Comparison of ENCODE assay signal across 22 cellular contexts in the genomic region with DNA sequence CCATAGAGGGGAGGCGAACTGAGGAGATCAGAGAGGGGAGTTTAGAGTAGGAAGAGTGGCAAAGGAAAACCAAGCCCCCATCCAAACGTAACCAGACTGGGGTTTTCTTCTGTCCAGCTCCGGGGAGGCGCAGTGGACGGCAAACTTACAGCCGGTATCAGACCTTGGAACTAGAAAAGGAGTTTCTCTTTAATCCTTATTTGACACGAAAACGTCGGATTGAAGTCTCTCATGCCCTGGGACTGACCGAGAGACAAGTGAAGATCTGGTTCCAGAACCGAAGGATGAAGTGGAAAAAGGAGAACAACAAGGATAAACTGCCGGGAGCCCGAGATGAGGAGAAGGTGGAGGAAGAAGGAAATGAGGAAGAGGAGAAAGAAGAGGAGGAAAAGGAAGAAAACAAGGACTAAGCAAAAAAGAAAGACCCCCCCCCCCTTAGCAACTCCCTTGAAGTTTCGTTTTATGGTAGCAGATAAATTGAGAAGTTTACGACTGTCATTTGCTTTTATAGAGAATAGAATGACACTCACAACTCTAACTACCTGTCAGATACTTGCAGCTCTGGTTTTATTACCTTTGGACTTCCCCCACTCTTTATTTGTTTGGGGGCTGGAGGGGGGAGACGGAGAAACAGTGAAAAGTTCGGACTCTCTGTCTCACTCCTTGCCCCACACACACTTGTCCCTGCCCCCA. TPM values are rescaled to one million over a fixed set of nuclear protein-coding genes. Genes with fewer than 3 reads are reported as not detected.
DNase-seq lines count a peak whose midpoint lies in the region; ATAC-seq and TF ChIP-seq lines count a peak whose summit lies in the region.
"Had no signal": no experiment of that assay in that cellular context is flagged by ENCODE, and none has a peak within 500 bp of the region (broad histone marks: within the 10 kb centered on the region; RNA-seq: fewer than 3 reads in every experiment).

No MANE protein-coding gene starts in this region.

- H3K14ac ChIP-seq in H9 (ENCODE audit: insufficient read depth, low read length), result no peak overlapping the region

- no peaks in the 10 kb centered on the region for H3K79me1 ChIP-seq in H9 (ENCODE audit: insufficient read depth, low read depth, low read length, poor library complexity, severe bottlenecking)

- peaks cover 93% of the 10 kb centered on the region for H3K27me3 Mint-ChIP-seq in activated T-cell treated with anti-CD3 and anti-CD28 coated beads, Interleukin-2, amount 50 U/mL, for 4 hours (ENCODE audit: low read depth)
- peaks cover 98% of the 10 kb centered on the region for H3K27me3 Mint-ChIP-seq in activated T-cell treated with anti-CD3 and anti-CD28 coated beads, Interleukin-2, amount 50 U/mL, for 24 hours
- peaks cover 95 to 96% of the 10 kb centered on the region in 2 donors for H3K27me3 Mint-ChIP-seq in stimulated activated naive B cell treated with anti-CD40 and anti-IgM and Interleukin-4, amounts not matched to agents 10 μg/mL and 1 μg/mL and 100 μg/mL, for 72 hours
- peaks cover 83% of the 10 kb centered on the region for H3K27me3 Mint-ChIP-seq in chondrocyte (ENCODE audit: low read depth)
- H3K27me3 Mint-ChIP-seq in H9 (ENCODE audit: low read depth), result peaks cover 100% of the 10 kb centered on the region

- peak overlapping the region; percentile 1 for H3K4me3 Mint-ChIP-seq in activated T-cell treated with anti-CD3 and anti-CD28 coated beads, Interleukin-2, amount 50 U/mL, for 4 hours
- no peak overlapping the region for H3K4me3 Mint-ChIP-seq in activated T-cell treated with anti-CD3 and anti-CD28 coated beads, Interleukin-2, amount 50 U/mL, for 24 hours
- H3K4me3 Mint-ChIP-seq in stimulated activated naive B cell treated with anti-CD40 and anti-IgM and Interleukin-4, amounts not matched to agents 10 μg/mL and 1 μg/mL and 100 μg/mL, for 72 hours, result peak overlapping the region; percentile 11 to 60
- H3K4me3 Mint-ChIP-seq in chondrocyte (ENCODE audit: unreplicated experiment), result no peak overlapping the region
- no peak overlapping the region for H3K4me3 Mint-ChIP-seq in H9
- H3K4me3 Mint-ChIP-seq: activated B cell treated with CpG ODN at 0.5 μM for 24 hours, T-cell had no signal

- H3K27ac ChIP-seq in OCI-LY7 (ENCODE audit: low read depth, low read length, poor library complexity, severe bottlenecking), result no peak overlapping the region
- peak overlapping the region; percentile 81 for H3K27ac ChIP-seq in hepatocyte
- no peak overlapping the region for H3K27ac ChIP-seq in H9 (ENCODE audit: insufficient read length, low read depth, low read length)
- H3K27ac ChIP-seq: epithelial cell of prostate, heart right ventricle, vagina had no signal

- H3K4ac ChIP-seq in H9 (ENCODE audit: low read depth, low read length), result no peak overlapping the region

- intact Hi-C loops in OCI-LY7 (cut with micrococcal nuclease; ENCODE audit: unreplicated experiment), result loop anchor here (10.0 kb wide), 1 partner anchor 344 kb away; no protein-coding TSS in a partner anchor

- H3K9me2 ChIP-seq in OCI-LY7 (ENCODE audit: insufficient read depth, low read length) (no peaks in the 10 kb centered on the region), hepatocyte (replicated peaks; ENCODE audit: insufficient read depth) (no peaks in the 10 kb centered on the region)

- peaks cover 24% of the 10 kb centered on the region for H3K4me1 ChIP-seq in OCI-LY7 (ENCODE audit: insufficient read depth, low read length, poor library complexity, severe bottlenecking)
- H3K4me1 ChIP-seq in hepatocyte (ENCODE audit: insufficient read depth), result peaks cover 14% of the 10 kb centered on the region
- H3K4me1 ChIP-seq in H9 (ENCODE audit: insufficient read depth, low read length), result no peaks in the 10 kb centered on the region

- no peak overlapping the region for H4K5ac ChIP-seq in H9 (ENCODE audit: insufficient read length, low read depth, low read length)

- H3K27me3 ChIP-seq in hepatocyte (peaks cover 90% of the 10 kb centered on the region), H9 (ENCODE audit: insufficient read depth, low read length) (peaks cover 94% of the 10 kb centered on the region)

- no peak overlapping the region for H2AK5ac ChIP-seq in H9 (ENCODE audit: insufficient read length, low read length)

- no peak overlapping the region for H2BK5ac ChIP-seq in H9 (ENCODE audit: insufficient read length, low read length)

- H3K23me2 ChIP-seq in H9 (ENCODE audit: insufficient read length, low read depth, low read length, poor library complexity, severe bottlenecking), result no peaks in the 10 kb centered on the region

- CTCF ChIA-PET in OCI-LY7 (lab: Charles Lee; ENCODE audit: unreplicated experiment), result no interaction called here

- peak overlapping the region; percentile 27 for H3K4me2 ChIP-seq in OCI-LY7 (ENCODE audit: low read length)
- peak overlapping the region; percentile 95 for H3K4me2 ChIP-seq in hepatocyte
- H3K4me2 ChIP-seq in H9 (ENCODE audit: insufficient read depth, insufficient read length, low read length), result no peak overlapping the region

- no peaks in the 10 kb centered on the region for H3K9me3 Mint-ChIP-seq in activated T-cell treated with anti-CD3 and anti-CD28 coated beads, Interleukin-2, amount 50 U/mL, for 4 hours
- H3K9me3 Mint-ChIP-seq in activated T-cell treated with anti-CD3 and anti-CD28 coated beads, Interleukin-2, amount 50 U/mL, for 24 hours, result no peaks in the 10 kb centered on the region
- H3K9me3 Mint-ChIP-seq in stimulated activated naive B cell treated with anti-CD40 and anti-IgM and Interleukin-4, amounts not matched to agents 10 μg/mL and 1 μg/mL and 100 μg/mL, for 72 hours, result no peaks in the 10 kb centered on the region
- H3K9me3 Mint-ChIP-seq in chondrocyte (ENCODE audit: low read depth) (no peaks in the 10 kb centered on the region), H9 (peaks cover 0 to 2% of the 10 kb centered on the region in 2 experiments; a peak in 2 of 5 replicates)
- H3K9me3 Mint-ChIP-seq: activated B cell treated with CpG ODN at 0.5 μM for 24 hours, T-cell had no signal

- H3K18ac ChIP-seq in H9 (ENCODE audit: insufficient read length, low read depth, low read length), result no peak overlapping the region

- H3K9ac ChIP-seq in H9 (ENCODE audit: extremely low read depth, insufficient read length, low read length), result no peak overlapping the region

- 7% methylated on average over 17 of the region's 17 CpGs for WGBS in hepatocyte (ENCODE audit: low lambda C conversion rate, missing lambda C conversion rate)
- no CpG with 5 or more reads among the region's 17 CpGs for WGBS in H9 (ENCODE audit: extremely low coverage, insufficient read length, low lambda C conversion rate)

- peak overlapping the region; percentile 3 for H3K4me3 ChIP-seq in OCI-LY7 (ENCODE audit: low read depth, low read length, poor library complexity, severe bottlenecking)
- peak overlapping the region; percentile 18 for H3K4me3 ChIP-seq in hepatocyte
- H3K4me3 ChIP-seq: heart right ventricle, vagina had no signal

- no peak overlapping the region for H4K91ac ChIP-seq in H9 (ENCODE audit: insufficient read length, low read depth, low read length)

- no peak overlapping the region for H4K8ac ChIP-seq in H9 (replicated peaks; ENCODE audit: insufficient read length, low read depth, low read length)

- no peak overlapping the region for H3K27ac Mint-ChIP-seq in activated T-cell treated with anti-CD3 and anti-CD28 coated beads, Interleukin-2, amount 50 U/mL, for 24 hours
- peak overlapping the region; percentile 15 for H3K27ac Mint-ChIP-seq in stimulated activated naive B cell treated with anti-CD40 and anti-IgM and Interleukin-4, amounts not matched to agents 10 μg/mL and 1 μg/mL and 100 μg/mL, for 72 hours
- no peak overlapping the region for H3K27ac Mint-ChIP-seq in chondrocyte (ENCODE audit: unreplicated experiment)
- no peak overlapping the region for H3K27ac Mint-ChIP-seq in H9
- H3K27ac Mint-ChIP-seq: activated B cell treated with CpG ODN at 0.5 μM for 24 hours; naive thymus-derived CD4-positive, alpha-beta T cell had no signal

- H3K9me3 ChIP-seq in OCI-LY7 (ENCODE audit: low read length), result no peaks in the 10 kb centered on the region
- no peaks in the 10 kb centered on the region for H3K9me3 ChIP-seq in hepatocyte (ENCODE audit: low read depth)
- H3K9me3 ChIP-seq in H9 (ENCODE audit: control insufficient read depth, low read depth, low read length), result no peaks in the 10 kb centered on the region
- H3K9me3 ChIP-seq: heart right ventricle, vagina had no signal

- H3T11ph ChIP-seq in H9 (ENCODE audit: low read length), result no peak overlapping the region

- H2BK15ac ChIP-seq in H9 (ENCODE audit: low read depth, low read length), result no peak overlapping the region

- peaks cover 23% of the 10 kb centered on the region for H3K4me1 Mint-ChIP-seq in activated T-cell treated with anti-CD3 and anti-CD28 coated beads, Interleukin-2, amount 50 U/mL, for 4 hours (ENCODE audit: low read depth)
- H3K4me1 Mint-ChIP-seq in activated T-cell treated with anti-CD3 and anti-CD28 coated beads, Interleukin-2, amount 50 U/mL, for 24 hours (ENCODE audit: low read depth), result peaks cover 34% of the 10 kb centered on the region
- peaks cover 24 to 46% of the 10 kb centered on the region in 2 donors for H3K4me1 Mint-ChIP-seq in stimulated activated naive B cell treated with anti-CD40 and anti-IgM and Interleukin-4, amounts not matched to agents 10 μg/mL and 1 μg/mL and 100 μg/mL, for 72 hours
- H3K4me1 Mint-ChIP-seq in chondrocyte (ENCODE audit: low read depth), result peaks cover 11% of the 10 kb centered on the region
- peaks cover 6 to 31% of the 10 kb centered on the region in 2 experiments for H3K4me1 Mint-ChIP-seq in H9

- H3K36me3 ChIP-seq in OCI-LY7 (ENCODE audit: insufficient read depth, low read length) (no peaks in the 10 kb centered on the region), hepatocyte (replicated peaks; ENCODE audit: insufficient read depth, low read depth) (no peaks in the 10 kb centered on the region)
- H3K36me3 ChIP-seq: heart right ventricle, vagina had no signal

- ATAC-seq in activated T-cell treated with anti-CD3 and anti-CD28 coated beads, Interleukin-2, amount 50 U/mL, for 4 hours, result no peak
- no peak for ATAC-seq in stimulated activated naive B cell treated with anti-CD40 and anti-IgM and Interleukin-4, amounts not matched to agents 10 μg/mL and 1 μg/mL and 100 μg/mL, for 72 hours (replicated peaks)
- ATAC-seq: heart right ventricle; left cardiac atrium; naive thymus-derived CD4-positive, alpha-beta T cell; T-cell had no signal

- no peak overlapping the region for H3K23ac ChIP-seq in H9 (ENCODE audit: insufficient read length, low read depth, low read length)

- peak overlapping the region; percentile 15; the same call in 1 of the 2 replicates for H2AFZ ChIP-seq in OCI-LY7 (ENCODE audit: low read length)
- H2AFZ ChIP-seq in hepatocyte, result no peak overlapping the region
- H2AFZ ChIP-seq in H9 (ENCODE audit: low read length), result no peak overlapping the region

- H3K79me2 ChIP-seq in OCI-LY7 (ENCODE audit: insufficient read depth, low read depth, low read length), result no peaks in the 10 kb centered on the region
- peaks cover 4% of the 10 kb centered on the region for H3K79me2 ChIP-seq in hepatocyte
- no peaks in the 10 kb centered on the region for H3K79me2 ChIP-seq in H9 (ENCODE audit: insufficient read depth, low read length)

- no peak overlapping the region for H2BK12ac ChIP-seq in H9 (ENCODE audit: insufficient read length, low read depth, low read length)

- POLR2A ChIA-PET in OCI-LY7 (lab: Charles Lee), result no interaction called here

- TF ChIP-seq CTCF in OCI-LY7 (conservative IDR thresholded peaks at IDR 0.05; ENCODE audit: low read length), result no peak
- TF ChIP-seq CTCF in hepatocyte (IDR thresholded peaks at IDR 0.05; ENCODE audit: poor library complexity), result no peak
- TF ChIP-seq CTCF in chondrocyte (IDR thresholded peaks at IDR 0.05), result no peak
- no peak for TF ChIP-seq CTCF in H9 (conservative IDR thresholded peaks at IDR 0.05)

- H2BK20ac ChIP-seq in H9 (ENCODE audit: low read depth, low read length, poor library complexity, severe bottlenecking), result no peak overlapping the region

- BruUV-seq in OCI-LY7 (replicated peaks; lab: Mats Ljungman, UMichigan), result no TSS peak

- no peak overlapping the region for H3K56ac ChIP-seq in H9 (ENCODE audit: insufficient read length, low read depth, low read length)

- no peaks in the 10 kb centered on the region for H3K36me3 Mint-ChIP-seq in activated T-cell treated with anti-CD3 and anti-CD28 coated beads, Interleukin-2, amount 50 U/mL, for 4 hours (ENCODE audit: insufficient read depth)
- H3K36me3 Mint-ChIP-seq in activated T-cell treated with anti-CD3 and anti-CD28 coated beads, Interleukin-2, amount 50 U/mL, for 24 hours (ENCODE audit: low read depth), result no peaks in the 10 kb centered on the region
- peaks cover 0 to 2% of the 10 kb centered on the region in 2 donors for H3K36me3 Mint-ChIP-seq in stimulated activated naive B cell treated with anti-CD40 and anti-IgM and Interleukin-4, amounts not matched to agents 10 μg/mL and 1 μg/mL and 100 μg/mL, for 72 hours
- no peaks in the 10 kb centered on the region for H3K36me3 Mint-ChIP-seq in chondrocyte (ENCODE audit: low read depth)
- H3K36me3 Mint-ChIP-seq in H9 (ENCODE audit: insufficient read depth in 1 of 3, low read depth in 3 of 3), result no peaks in the 10 kb centered on the region
- H3K36me3 Mint-ChIP-seq: naive thymus-derived CD4-positive, alpha-beta T cell; T-cell had no signal

- no peaks in the 10 kb centered on the region for H4K20me1 ChIP-seq in OCI-LY7 (ENCODE audit: insufficient read depth, low read length)
- H4K20me1 ChIP-seq in hepatocyte (ENCODE audit: insufficient read depth, poor library complexity, severe bottlenecking), result no peaks in the 10 kb centered on the region
- H4K20me1 ChIP-seq in H9 (ENCODE audit: control insufficient read depth, insufficient read depth, insufficient read length), result no peaks in the 10 kb centered on the region

- no peak for DNase-seq in activated T-cell treated with anti-CD3 and anti-CD28 coated beads, Interleukin-2, amount 50 U/mL, for 4 hours
- DNase-seq in activated T-cell treated with anti-CD3 and anti-CD28 coated beads, Interleukin-2, amount 50 U/mL, for 24 hours, result no peak
- DNase-seq in OCI-LY7 (ENCODE audit: low spot score) (no peak), hepatocyte (ENCODE audit: low spot score) (no peak), chondrocyte (ENCODE audit: low spot score) (no peak), H9 (no peak), T-helper 9 cell (no peak)
- DNase-seq in stimulated activated naive B cell treated with anti-CD40 and anti-IgM and Interleukin-4, amounts not matched to agents 10 μg/mL and 1 μg/mL and 100 μg/mL, for 72 hours, result no peak
- DNase-seq: activated B cell treated with CpG ODN at 0.5 μM for 24 hours; activated CD8-positive, alpha-beta memory T cell treated with anti-CD3 and anti-CD28 coated beads, Interleukin-2, amount 50 U/mL, for 48 hours; HCEC 1CT; heart right ventricle; KG1; left cardiac atrium; naive thymus-derived CD4-positive, alpha-beta T cell; NCI-H1694; NCI-H526; stimulated activated CD8-positive, alpha-beta memory T cell treated with anti-CD3 and anti-CD28 coated beads, Interleukin-4, amount 100 ng/mL, for 48 hours; T-cell had no signal

- H2BK120ac ChIP-seq in H9 (ENCODE audit: low read depth, low read length, poor library complexity, severe bottlenecking), result no peak overlapping the region

RNA-seq across cellular contexts. Expression of a gene that starts 2.3 kb away (rescaled TPM):
- not detected for total RNA-seq in activated T-cell treated with anti-CD3 and anti-CD28 coated beads, Interleukin-2, amount 50 U/mL, for 4 hours
- not detected in 2 replicates for total RNA-seq in OCI-LY7 (2014; rRNA removed; shearing (Covaris generic))
- not detected in 2 replicates for total RNA-seq in OCI-LY7 (2022)
- 1.6 and 2.0 TPM in 2 replicates for total RNA-seq in hepatocyte
- 6.4 and 8.5 TPM in 2 replicates for polyA plus RNA-seq in hepatocyte
- total RNA-seq in chondrocyte, result not detected in 3 replicates
- total RNA-seq in H9 (2021), result not detected in 2 replicates
- total RNA-seq: activated B cell treated with CpG ODN at 0.5 μM for 24 hours; heart right ventricle; left cardiac atrium; naive thymus-derived CD4-positive, alpha-beta T cell; T-cell; vagina had no signal
- polyA plus RNA-seq: heart right ventricle; naive thymus-derived CD4-positive, alpha-beta T cell had no signal

RNA-seq across cellular contexts. Expression of a gene that starts 11.2 kb away (rescaled TPM):
- total RNA-seq in activated T-cell treated with anti-CD3 and anti-CD28 coated beads, Interleukin-2, amount 50 U/mL, for 4 hours, result not detected
- total RNA-seq in OCI-LY7 (2014; rRNA removed; shearing (Covaris generic)), result not detected in 2 replicates
- 0.42 and 0.57 TPM in 2 replicates for total RNA-seq in OCI-LY7 (2022)
- total RNA-seq in hepatocyte, result 0.10 and 0.60 TPM in 2 replicates
- polyA plus RNA-seq in hepatocyte, result 2.7 and 4.1 TPM in 2 replicates
- not detected in 3 replicates for total RNA-seq in chondrocyte
- total RNA-seq in H9 (2021), result not detected in 2 replicates
- total RNA-seq: activated B cell treated with CpG ODN at 0.5 μM for 24 hours; heart right ventricle; left cardiac atrium; naive thymus-derived CD4-positive, alpha-beta T cell; T-cell; vagina had no signal
- polyA plus RNA-seq: AG04450; heart right ventricle; naive thymus-derived CD4-positive, alpha-beta T cell had no signal

RNA-seq across cellular contexts. Expression of a gene that starts 17.1 kb away (rescaled TPM):
- not detected for total RNA-seq in activated T-cell treated with anti-CD3 and anti-CD28 coated beads, Interleukin-2, amount 50 U/mL, for 4 hours
- 0.92 and 1.6 TPM in 2 replicates for total RNA-seq in OCI-LY7 (2014; rRNA removed; shearing (Covaris generic))
- total RNA-seq in OCI-LY7 (2022) (2.7 and 3.7 TPM in 2 replicates), hepatocyte (2.6 and 4.5 TPM in 2 replicates), chondrocyte (not detected in 3 replicates), H9 (2021) (not detected in 2 replicates)
- polyA plus RNA-seq in hepatocyte, result 11.1 and 12.1 TPM in 2 replicates
- total RNA-seq: activated B cell treated with CpG ODN at 0.5 μM for 24 hours; naive thymus-derived CD4-positive, alpha-beta T cell; T-cell; vagina had no signal
- polyA plus RNA-seq: naive thymus-derived CD4-positive, alpha-beta T cell had no signal

RNA-seq across cellular contexts. Expression of a gene that starts 21.7 kb away (rescaled TPM):
- total RNA-seq in activated T-cell treated with anti-CD3 and anti-CD28 coated beads, Interleukin-2, amount 50 U/mL, for 4 hours, result not detected
- total RNA-seq in OCI-LY7 (2014; rRNA removed; shearing (Covaris generic)), result not detected in 2 replicates
- total RNA-seq in OCI-LY7 (2022) (not detected in 2 replicates), hepatocyte (0.20 and 0.40 TPM in 2 replicates), chondrocyte (not detected in 3 replicates), H9 (2021) (not detected in 2 replicates)
- 0.18 and 1.1 TPM in 2 replicates for polyA plus RNA-seq in hepatocyte
- total RNA-seq: activated B cell treated with CpG ODN at 0.5 μM for 24 hours; heart right ventricle; left cardiac atrium; naive thymus-derived CD4-positive, alpha-beta T cell; T-cell; vagina had no signal
- polyA plus RNA-seq: AG04450; naive thymus-derived CD4-positive, alpha-beta T cell had no signal

RNA-seq across cellular contexts. Expression of a gene that starts 26.2 kb away (rescaled TPM):
- not detected for total RNA-seq in activated T-cell treated with anti-CD3 and anti-CD28 coated beads, Interleukin-2, amount 50 U/mL, for 4 hours
- 0.28 TPM in 1 of 2 replicates, not detected in the other for total RNA-seq in OCI-LY7 (2014; rRNA removed; shearing (Covaris generic))
- total RNA-seq in OCI-LY7 (2022), result 0.25 TPM in 1 of 2 replicates, not detected in the other
- 0.23 and 0.60 TPM in 2 replicates for total RNA-seq in hepatocyte
- 1.6 and 1.7 TPM in 2 replicates for polyA plus RNA-seq in hepatocyte
- total RNA-seq in chondrocyte, result not detected in 3 replicates
- total RNA-seq in H9 (2021), result not detected in 2 replicates
- total RNA-seq: activated B cell treated with CpG ODN at 0.5 μM for 24 hours; heart right ventricle; left cardiac atrium; naive thymus-derived CD4-positive, alpha-beta T cell; vagina had no signal
- polyA plus RNA-seq: AG04450; heart right ventricle; naive thymus-derived CD4-positive, alpha-beta T cell had no signal

Comparison
In these comparisons a context has a peak if more than half of its experiments do, and no peak if none do; other contexts are left out.
1. H3K4me3 Mint-ChIP-seq: peak in activated T-cell treated with anti-CD3 and anti-CD28 coated beads, Interleukin-2, amount 50 U/mL, for 4 hours (single experiment) and stimulated activated naive B cell treated with anti-CD40 and anti-IgM and Interleukin-4, amounts not matched to agents 10 μg/mL and 1 μg/mL and 100 μg/mL, for 72 hours (2 of 2); none in activated T-cell treated with anti-CD3 and anti-CD28 coated beads, Interleukin-2, amount 50 U/mL, for 24 hours (single experiment), chondrocyte (single experiment) and H9 (0 of 2).